ENCODE assay signal across 8 cellular contexts in the genomic region with DNA sequence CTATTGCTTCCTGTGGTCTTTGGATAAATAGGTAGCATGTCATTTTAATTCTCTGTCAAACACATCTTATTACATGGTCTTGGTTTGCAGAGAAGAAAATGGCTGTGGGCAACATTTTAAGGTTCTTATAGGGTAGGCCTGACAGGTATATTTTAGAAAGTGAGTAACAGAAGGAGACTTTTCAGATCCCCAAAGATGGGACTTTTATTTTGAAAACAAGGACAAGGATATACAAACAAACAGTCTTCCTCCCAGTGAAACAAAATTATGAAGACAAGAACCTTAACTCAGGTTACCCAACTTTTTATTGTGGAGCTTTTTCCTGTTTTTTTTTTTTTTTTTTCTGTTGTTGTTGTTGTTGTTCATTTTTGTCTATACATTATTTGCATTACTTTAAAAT.
"Had no signal": no experiment of that assay in that cellular context is flagged by ENCODE, and none has a peak within 500 bp of the region (broad histone marks: within the 10 kb centered on the region; RNA-seq: fewer than 3 reads in every experiment).

No MANE protein-coding gene starts in this region.

- FAIRE-seq: G401.6, GM12878, GM12891, GM12892, GM18507, GM19239 had no signal

- DNase-seq: GDM1, GF-D8 had no signal

- ATAC-seq: GM12878 had no signal

- H3K4me3 ChIP-seq: GM12878 had no signal
